ENCODE assay signal across 8 cellular contexts in genomic region chr6:136607932-136608772, GRCh38. TPM values are rescaled to one million over a fixed set of nuclear protein-coding genes. Genes with fewer than 3 reads are reported as not detected.
DNase-seq lines count a peak whose midpoint lies in the region; ATAC-seq and TF ChIP-seq lines count a peak whose summit lies in the region.

No MANE protein-coding gene starts in this region.

- H3K9me3 Mint-ChIP-seq in activated CD4-positive, alpha-beta memory T cell treated with anti-CD3 and anti-CD28 coated beads for 36 hours = no peaks in the 10 kb centered on the region
- H3K9me3 Mint-ChIP-seq in effector memory CD8-positive, alpha-beta T cell = no peaks in the 10 kb centered on the region

- CTCF ChIA-PET in activated CD4-positive, alpha-beta memory T cell treated with anti-CD3 and anti-CD28 coated beads for 36 hours (lab: Charles Lee) = interaction anchor here (0.6 to 3.2 kb wide), 7 partner anchors 14 to 184 kb away, joined by 3 to 29 read pairs (median 3); partner anchors contain the start of gene MAP3K5

- peak; percentile 96 for ATAC-seq in GM18517 (IDR thresholded peaks at IDR 0.05; ENCODE audit: unreplicated experiment)
- peak; percentile 76 for ATAC-seq in HG03066 (IDR thresholded peaks at IDR 0.05; ENCODE audit: low read depth, unreplicated experiment)
- ATAC-seq in effector memory CD8-positive, alpha-beta T cell (replicated peaks) = peak; percentile 99

- POLR2A ChIA-PET in activated CD4-positive, alpha-beta memory T cell treated with anti-CD3 and anti-CD28 coated beads for 36 hours (lab: Charles Lee) = no interaction called here

- H3K27me3 Mint-ChIP-seq in activated CD4-positive, alpha-beta memory T cell treated with anti-CD3 and anti-CD28 coated beads for 36 hours = no peaks in the 10 kb centered on the region
- H3K27me3 Mint-ChIP-seq in effector memory CD8-positive, alpha-beta T cell = no peaks in the 10 kb centered on the region

- peaks cover 12% of the 10 kb centered on the region for H3K36me3 Mint-ChIP-seq in activated CD4-positive, alpha-beta memory T cell treated with anti-CD3 and anti-CD28 coated beads for 36 hours
- H3K36me3 Mint-ChIP-seq in effector memory CD8-positive, alpha-beta T cell (ENCODE audit: insufficient read depth) = peaks cover 51% of the 10 kb centered on the region

- peaks cover 15% of the 10 kb centered on the region for H3K4me1 Mint-ChIP-seq in activated CD4-positive, alpha-beta memory T cell treated with anti-CD3 and anti-CD28 coated beads for 36 hours (ENCODE audit: low read depth)
- peaks cover 9 to 11% of the 10 kb centered on the region in 2 donors for H3K4me1 Mint-ChIP-seq in effector memory CD8-positive, alpha-beta T cell (ENCODE audit: low read depth in 2 of 2)

- H3K27ac Mint-ChIP-seq in activated CD4-positive, alpha-beta memory T cell treated with anti-CD3 and anti-CD28 coated beads for 36 hours = no peak overlapping the region
- peak overlapping the region in 1 of 2 donors; percentile 49 for H3K27ac Mint-ChIP-seq in effector memory CD8-positive, alpha-beta T cell

- H3K4me3 Mint-ChIP-seq in activated CD4-positive, alpha-beta memory T cell treated with anti-CD3 and anti-CD28 coated beads for 36 hours = no peak overlapping the region
- H3K4me3 Mint-ChIP-seq in effector memory CD8-positive, alpha-beta T cell = no peak overlapping the region

- no peak overlapping the region for H3K4me3 ChIP-seq in AG09309 (ENCODE audit: control insufficient read depth, low read depth, low read length)

- TF ChIP-seq CTCF in AG09309 (IDR thresholded peaks at IDR 0.05; ENCODE audit: control insufficient read depth, insufficient read depth, low read depth, low read length, missing control alignments) = peak; percentile 74

- intact Hi-C loops in activated CD4-positive, alpha-beta memory T cell treated with anti-CD3 and anti-CD28 coated beads for 36 hours (cut with micrococcal nuclease) = loop anchor here (1.0 to 10.0 kb wide), 4 partner anchors 14 to 317 kb away; partner anchors contain the start of gene SLC35D3

- DNase-seq in AG09309 (ENCODE audit: low read depth) (no peak), NCI-H526 (lab: John Stamatoyannopoulos, UW) (peak; percentile 57 to 78), mucosa of gallbladder (ENCODE audit: low spot score) (peak; percentile 80)
- peak; percentile 90 for DNase-seq in activated CD4-positive, alpha-beta memory T cell treated with anti-CD3 and anti-CD28 coated beads for 36 hours
- DNase-seq in effector memory CD8-positive, alpha-beta T cell = peak; percentile 74 to 86 (median 82)
- peak; percentile 32 to 61 for DNase-seq in stimulated activated CD8-positive, alpha-beta memory T cell treated with anti-CD3 and anti-CD28 coated beads, Interleukin-7, amount 100 ng/mL, for 48 hours (ENCODE audit: extremely low read depth in 1 of 2, low read depth in 1 of 2)

RNA-seq across cellular contexts. Expression of gene MAP7, which starts 57.9 kb away (rescaled TPM):
- 1 to 10 TPM; 1.2 to 1.3 TPM for total RNA-seq in activated CD4-positive, alpha-beta memory T cell treated with anti-CD3 and anti-CD28 coated beads for 36 hours
- total RNA-seq in mucosa of gallbladder = 56.8 TPM

Comparison
In these comparisons a context has a peak if more than half of its experiments do, and no peak if none do; other contexts are left out.
1. RNA of gene MAP7, which starts 57.9 kb away (total RNA-seq): 56.8 TPM in mucosa of gallbladder (single experiment); 1.2 to 1.3 TPM in activated CD4-positive, alpha-beta memory T cell treated with anti-CD3 and anti-CD28 coated beads for 36 hours; every median in the first group is over 10 times any median in the second.
2. Peak in every context shown above with its lines, with median percentiles within 50 percentile points of each other: ATAC-seq.